In the genomic region with DNA sequence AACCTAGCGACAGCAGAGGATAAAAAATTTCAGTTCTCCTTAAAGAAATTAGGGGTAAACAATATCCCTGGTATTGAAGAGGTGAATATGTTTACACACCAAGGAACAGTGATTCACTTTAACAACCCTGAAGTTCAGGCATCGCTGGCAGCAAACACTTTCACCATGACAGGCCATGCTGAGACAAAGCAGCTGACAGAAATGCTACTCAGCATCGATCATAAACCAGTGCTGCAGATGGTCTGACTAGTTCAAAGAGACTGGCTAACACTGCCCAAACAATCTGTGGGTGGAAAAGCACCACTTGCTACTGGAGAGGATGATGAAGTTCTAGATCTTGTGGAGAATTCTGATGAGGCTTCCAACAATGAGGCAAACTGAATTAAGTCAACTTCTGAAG, we compare ENCODE assay signal across 25 cellular contexts. TPM values are rescaled to one million over a fixed set of nuclear protein-coding genes. Genes with fewer than 3 reads are reported as not detected.
DNase-seq lines count a peak whose midpoint lies in the region; ATAC-seq and TF ChIP-seq lines count a peak whose summit lies in the region.
"Had no signal": no experiment of that assay in that cellular context is flagged by ENCODE, and none has a peak within 500 bp of the region (broad histone marks: within the 10 kb centered on the region; RNA-seq: fewer than 3 reads in every experiment).

No MANE protein-coding gene starts in this region.

- TF ChIP-seq CTCF in epithelial cell of esophagus (IDR thresholded peaks at IDR 0.05; ENCODE audit: insufficient read depth, low read depth, low read length, missing control alignments) (no peak), endothelial cell (IDR thresholded peaks at IDR 0.05; ENCODE audit: unreplicated experiment) (no peak)

- H3K27me3 Mint-ChIP-seq in endothelial cell (ENCODE audit: unreplicated experiment) = no peaks in the 10 kb centered on the region

- H3K4me3 ChIP-seq in epithelial cell of esophagus (ENCODE audit: low read length) = no peak overlapping the region
- H3K4me3 ChIP-seq: GM23338, HAP-1, Peyer's patch, SJSA1 had no signal

- DNase-seq in stimulated activated CD4-positive, alpha-beta T cell treated with anti-CD3 and anti-CD28 coated beads, Interleukin-1b, Interleukin-23, amount 100 ng/mL, for 48 hours = peak; percentile 3
- no peak for DNase-seq in stimulated activated CD4-positive, alpha-beta T cell treated with anti-CD3 and anti-CD28 coated beads, Interleukin-12 subunit alpha, Interleukin-12 subunit beta, amount 100 ng/mL, for 4 hours
- DNase-seq in epithelial cell of esophagus (ENCODE audit: low read depth) (peak; percentile 54), kidney tubule cell (ENCODE audit: low spot score) (peak; percentile 10), endothelial cell (ENCODE audit: low spot score) (no peak), T-helper 9 cell (no peak)
- no peak for DNase-seq in stimulated activated effector memory CD8-positive, alpha-beta T cell treated with anti-CD3 and anti-CD28 coated beads, Interleukin-12 subunit alpha, Interleukin-12 subunit beta, amount 100 ng/mL, for 72 hours (ENCODE audit: low spot score in 2 of 2)
- DNase-seq: BE2C, KBM-7, NCI-H1092, NCI-H1436 treated with DMSO at 0.1 percent for 48 hours, NCI-H2029, NCI-H2171, NCI-H345, NCI-H524 treated with DMSO at 0.1 percent for 48 hours, NCI-H82, Peyer's patch had no signal

- no peaks in the 10 kb centered on the region for H3K36me3 Mint-ChIP-seq in stimulated activated effector memory CD8-positive, alpha-beta T cell treated with anti-CD3 and anti-CD28 coated beads, Interleukin-12 subunit alpha, Interleukin-12 subunit beta, amount 100 ng/mL, for 72 hours
- no peaks in the 10 kb centered on the region for H3K36me3 Mint-ChIP-seq in endothelial cell (ENCODE audit: low read depth, unreplicated experiment)

- ATAC-seq in stimulated activated effector memory CD8-positive, alpha-beta T cell treated with anti-CD3 and anti-CD28 coated beads, Interleukin-12 subunit alpha, Interleukin-12 subunit beta, amount 100 ng/mL, for 72 hours = peak; percentile 66
- no peak for ATAC-seq in HG03108 (IDR thresholded peaks at IDR 0.05; ENCODE audit: unreplicated experiment)
- ATAC-seq: GM23338, HepG2 had no signal

- no peak overlapping the region for H3K27ac Mint-ChIP-seq in stimulated activated effector memory CD8-positive, alpha-beta T cell treated with anti-CD3 and anti-CD28 coated beads, Interleukin-12 subunit alpha, Interleukin-12 subunit beta, amount 100 ng/mL, for 72 hours
- H3K27ac Mint-ChIP-seq in endothelial cell (ENCODE audit: unreplicated experiment) = no peak overlapping the region
- H3K27ac Mint-ChIP-seq: GM23338 had no signal

- H3K9me3 Mint-ChIP-seq in stimulated activated effector memory CD8-positive, alpha-beta T cell treated with anti-CD3 and anti-CD28 coated beads, Interleukin-12 subunit alpha, Interleukin-12 subunit beta, amount 100 ng/mL, for 72 hours = no peaks in the 10 kb centered on the region
- no peaks in the 10 kb centered on the region for H3K9me3 Mint-ChIP-seq in endothelial cell (ENCODE audit: unreplicated experiment)
- H3K9me3 Mint-ChIP-seq: GM23338 had no signal

- H3K4me3 Mint-ChIP-seq in stimulated activated effector memory CD8-positive, alpha-beta T cell treated with anti-CD3 and anti-CD28 coated beads, Interleukin-12 subunit alpha, Interleukin-12 subunit beta, amount 100 ng/mL, for 72 hours = no peak overlapping the region
- H3K4me3 Mint-ChIP-seq in endothelial cell (ENCODE audit: unreplicated experiment) = no peak overlapping the region
- H3K4me3 Mint-ChIP-seq: GM23338 had no signal

- peaks cover 5% of the 10 kb centered on the region for H3K4me1 Mint-ChIP-seq in stimulated activated effector memory CD8-positive, alpha-beta T cell treated with anti-CD3 and anti-CD28 coated beads, Interleukin-12 subunit alpha, Interleukin-12 subunit beta, amount 100 ng/mL, for 72 hours
- no peaks in the 10 kb centered on the region for H3K4me1 Mint-ChIP-seq in endothelial cell (ENCODE audit: unreplicated experiment)

RNA-seq across cellular contexts. Expression of a gene that starts 19.9 kb away (rescaled TPM):
- total RNA-seq in endothelial cell (ENCODE audit: unreplicated experiment) = not detected
- total RNA-seq: A673, G401, GM23338, HepG2, OCI-LY7, Peyer's patch, SJSA1 had no signal

RNA-seq across cellular contexts. Expression of a gene that starts 42.3 kb away (rescaled TPM):
- total RNA-seq in endothelial cell (ENCODE audit: unreplicated experiment) = 9.6 TPM
- total RNA-seq: HepG2 had no signal

Comparison
In these comparisons a context has a peak if more than half of its experiments do, and no peak if none do; other contexts are left out.
1. DNase-seq: peak in stimulated activated CD4-positive, alpha-beta T cell treated with anti-CD3 and anti-CD28 coated beads, Interleukin-1b, Interleukin-23, amount 100 ng/mL, for 48 hours (single experiment), epithelial cell of esophagus (single experiment) and kidney tubule cell (single experiment); none in stimulated activated CD4-positive, alpha-beta T cell treated with anti-CD3 and anti-CD28 coated beads, Interleukin-12 subunit alpha, Interleukin-12 subunit beta, amount 100 ng/mL, for 4 hours (single experiment), stimulated activated effector memory CD8-positive, alpha-beta T cell treated with anti-CD3 and anti-CD28 coated beads, Interleukin-12 subunit alpha, Interleukin-12 subunit beta, amount 100 ng/mL, for 72 hours (0 of 2), endothelial cell (single experiment) and T-helper 9 cell (single experiment).